ENCODE assay signal across 32 cellular contexts in the genomic region with DNA sequence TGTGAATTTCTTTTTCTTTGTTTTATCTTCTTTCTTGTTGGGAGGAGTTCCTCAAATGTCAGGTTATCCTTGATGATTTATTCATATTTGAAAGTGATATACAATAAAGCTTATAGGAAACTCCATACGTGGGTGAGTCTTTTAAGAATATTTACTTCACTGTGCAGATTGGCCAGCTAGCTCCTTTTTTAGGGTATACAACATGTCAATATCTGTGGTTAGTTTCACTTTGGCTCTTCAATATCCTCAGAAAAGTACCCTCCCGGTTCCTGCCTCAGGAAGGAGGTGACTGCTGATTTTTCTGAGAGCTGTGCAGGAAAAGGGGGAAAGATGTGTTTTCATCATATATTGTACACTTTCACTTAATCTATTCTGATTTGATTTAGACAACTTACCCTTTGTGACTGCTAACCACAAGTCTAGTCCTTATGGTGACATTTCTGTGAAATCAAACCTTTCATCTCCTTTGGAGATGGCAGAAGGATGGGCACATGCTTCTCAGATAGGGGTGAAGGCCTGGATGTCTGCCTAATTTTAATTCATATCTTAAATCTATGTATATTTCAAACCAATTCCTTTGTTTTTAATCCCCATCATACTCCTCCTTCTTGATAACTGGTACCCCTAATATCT.
"Had no signal": no experiment of that assay in that cellular context is flagged by ENCODE, and none has a peak within 500 bp of the region (broad histone marks: within the 10 kb centered on the region; RNA-seq: fewer than 3 reads in every experiment).

No MANE protein-coding gene starts in this region.

- H3K36me3 ChIP-seq: adrenal gland, esophagus muscularis mucosa had no signal

- H3K27me3 ChIP-seq: adrenal gland, body of pancreas, esophagus muscularis mucosa had no signal

- H3K4me3 ChIP-seq: adrenal gland, body of pancreas, esophagus muscularis mucosa had no signal

- H3K9me3 Mint-ChIP-seq: activated CD4-positive, alpha-beta T cell treated with anti-CD3 and anti-CD28 coated beads, Interleukin-2, amount 10 ng/mL, durations not matched to agents 24 days and 14 days; activated naive CD4-positive, alpha-beta T cell treated with anti-CD3 and anti-CD28 coated beads for 36 hours; T-helper 2 cell treated with Interferon-gamma antibody and Interleukin-4, amounts not matched to agents 5 μg/mL and 100 μg/mL, for 36 hours had no signal

- H3K4me1 Mint-ChIP-seq: activated CD4-positive, alpha-beta T cell treated with anti-CD3 and anti-CD28 coated beads for 36 hours; activated CD4-positive, alpha-beta T cell treated with anti-CD3 and anti-CD28 coated beads, Interleukin-2, amount 10 ng/mL, durations not matched to agents 24 days and 14 days; activated naive CD4-positive, alpha-beta T cell treated with anti-CD3 and anti-CD28 coated beads, Interleukin-2, amount 50 U/mL, for 24 hours; activated naive CD8-positive, alpha-beta T cell treated with anti-CD3 and anti-CD28 coated beads for 36 hours; activated naive CD8-positive, alpha-beta T cell treated with anti-CD3 and anti-CD28 coated beads, Interleukin-2, amount 50 U/mL, for 24 hours; activated T-helper 17 cell treated with anti-CD3 and anti-CD28 coated beads, Interleukin-2, amount 50 U/mL, for 72 hours had no signal

- H3K27ac ChIP-seq: adrenal gland, body of pancreas, esophagus muscularis mucosa had no signal

- H3K36me3 Mint-ChIP-seq: activated CD4-positive, alpha-beta memory T cell treated with anti-CD3 and anti-CD28 coated beads for 36 hours; activated CD8-positive, alpha-beta memory T cell treated with anti-CD3 and anti-CD28 coated beads, Interleukin-2, amount 10 ng/mL, durations not matched to agents 7 days and 5 days; activated naive CD8-positive, alpha-beta T cell treated with anti-CD3 and anti-CD28 coated beads for 36 hours had no signal

- H3K27me3 Mint-ChIP-seq: effector memory CD8-positive, alpha-beta T cell; T-helper 17 cell had no signal

- H3K9me3 ChIP-seq: body of pancreas had no signal

- DNase-seq: activated CD4-positive, alpha-beta memory T cell treated with anti-CD3 and anti-CD28 coated beads for 36 hours; activated CD4-positive, alpha-beta T cell treated with anti-CD3 and anti-CD28 coated beads for 36 hours; activated CD4-positive, alpha-beta T cell treated with anti-CD3 and anti-CD28 coated beads, Interleukin-2, amount 10 ng/mL, durations not matched to agents 24 days and 14 days; activated CD4-positive, CD25-positive, alpha-beta regulatory T cell; activated CD4-positive, CD25-positive, alpha-beta regulatory T cell treated with anti-CD3 and anti-CD28 coated beads, Interleukin-2, amount 50 U/mL, for 72 hours; activated CD8-positive, alpha-beta memory T cell treated with anti-CD3 and anti-CD28 coated beads, Interleukin-2, amount 10 ng/mL, durations not matched to agents 7 days and 5 days; activated CD8-positive, alpha-beta memory T cell treated with anti-CD3 and anti-CD28 coated beads, Interleukin-2, amount 50 U/mL, for 4 hours; activated CD8-positive, alpha-beta T cell treated with anti-CD3 and anti-CD28 coated beads, Interleukin-2, amount 10 ng/mL, durations not matched to agents 7 days and 5 days; activated effector memory CD4-positive, alpha-beta T cell treated with anti-CD3 and anti-CD28 coated beads, Interleukin-2, amount 50 U/mL, for 16 hours; activated naive CD4-positive, alpha-beta T cell treated with anti-CD3 and anti-CD28 coated beads for 36 hours; activated naive CD8-positive, alpha-beta T cell treated with anti-CD3 and anti-CD28 coated beads for 36 hours; activated naive CD8-positive, alpha-beta T cell treated with anti-CD3 and anti-CD28 coated beads, Interleukin-2, amount 50 U/mL, for 24 hours; activated T-cell treated with anti-CD3 and anti-CD28 coated beads, Interleukin-2, amount 50 U/mL, for 1 hour; activated T-cell treated with anti-CD3 and anti-CD28 coated beads, Interleukin-2, amount 50 U/mL, for 72 hours; adrenal gland; amygdala; aorta; body of pancreas; caudate nucleus; cortex of kidney; dermis blood vessel endothelial cell; effector CD4-positive, alpha-beta T cell; effector memory CD8-positive, alpha-beta T cell; erythroblast; foreskin fibroblast; head of caudate nucleus; T-helper 17 cell; T1000 had no signal

- ATAC-seq: activated CD4-positive, alpha-beta T cell treated with anti-CD3 and anti-CD28 coated beads for 36 hours; activated CD8-positive, alpha-beta memory T cell treated with anti-CD3 and anti-CD28 coated beads, Interleukin-2, amount 10 ng/mL, durations not matched to agents 7 days and 5 days; activated CD8-positive, alpha-beta T cell treated with anti-CD3 and anti-CD28 coated beads, Interleukin-2, amount 10 ng/mL, durations not matched to agents 7 days and 5 days; activated naive CD8-positive, alpha-beta T cell treated with anti-CD3 and anti-CD28 coated beads, Interleukin-2, amount 50 U/mL, for 24 hours; activated T-cell treated with anti-CD3 and anti-CD28 coated beads, Interleukin-2, amount 50 U/mL, for 72 hours; activated T-helper 17 cell treated with anti-CD3 and anti-CD28 coated beads, Interleukin-2, amount 50 U/mL, for 72 hours; body of pancreas; effector memory CD8-positive, alpha-beta T cell; T-helper 17 cell had no signal

- H3K4me3 Mint-ChIP-seq: activated CD4-positive, alpha-beta memory T cell treated with anti-CD3 and anti-CD28 coated beads for 36 hours; activated CD4-positive, alpha-beta T cell treated with anti-CD3 and anti-CD28 coated beads for 36 hours; activated CD4-positive, alpha-beta T cell treated with anti-CD3 and anti-CD28 coated beads, Interleukin-2, amount 10 ng/mL, durations not matched to agents 24 days and 14 days; activated CD8-positive, alpha-beta memory T cell treated with anti-CD3 and anti-CD28 coated beads, Interleukin-2, amount 10 ng/mL, durations not matched to agents 7 days and 5 days; activated CD8-positive, alpha-beta T cell treated with anti-CD3 and anti-CD28 coated beads, Interleukin-2, amount 10 ng/mL, durations not matched to agents 7 days and 5 days; activated naive CD4-positive, alpha-beta T cell treated with anti-CD3 and anti-CD28 coated beads for 36 hours; activated naive CD4-positive, alpha-beta T cell treated with anti-CD3 and anti-CD28 coated beads, Interleukin-2, amount 50 U/mL, for 24 hours; activated naive CD8-positive, alpha-beta T cell treated with anti-CD3 and anti-CD28 coated beads for 36 hours; activated naive CD8-positive, alpha-beta T cell treated with anti-CD3 and anti-CD28 coated beads, Interleukin-2, amount 50 U/mL, for 24 hours; activated T-cell treated with anti-CD3 and anti-CD28 coated beads, Interleukin-2, amount 50 U/mL, for 72 hours; activated T-helper 17 cell treated with anti-CD3 and anti-CD28 coated beads, Interleukin-2, amount 50 U/mL, for 72 hours; effector memory CD8-positive, alpha-beta T cell; T-helper 17 cell; T-helper 2 cell treated with Interferon-gamma antibody and Interleukin-4, amounts not matched to agents 5 μg/mL and 100 μg/mL, for 36 hours had no signal

- H3K4me1 ChIP-seq: body of pancreas, esophagus muscularis mucosa had no signal

- H3K27ac Mint-ChIP-seq: activated CD4-positive, alpha-beta memory T cell treated with anti-CD3 and anti-CD28 coated beads for 36 hours; activated CD4-positive, alpha-beta T cell treated with anti-CD3 and anti-CD28 coated beads for 36 hours; activated CD4-positive, alpha-beta T cell treated with anti-CD3 and anti-CD28 coated beads, Interleukin-2, amount 10 ng/mL, durations not matched to agents 24 days and 14 days; activated CD8-positive, alpha-beta memory T cell treated with anti-CD3 and anti-CD28 coated beads, Interleukin-2, amount 10 ng/mL, durations not matched to agents 7 days and 5 days; activated CD8-positive, alpha-beta T cell treated with anti-CD3 and anti-CD28 coated beads, Interleukin-2, amount 10 ng/mL, durations not matched to agents 7 days and 5 days; activated naive CD4-positive, alpha-beta T cell treated with anti-CD3 and anti-CD28 coated beads for 36 hours; activated naive CD4-positive, alpha-beta T cell treated with anti-CD3 and anti-CD28 coated beads, Interleukin-2, amount 50 U/mL, for 24 hours; activated naive CD8-positive, alpha-beta T cell treated with anti-CD3 and anti-CD28 coated beads for 36 hours; activated naive CD8-positive, alpha-beta T cell treated with anti-CD3 and anti-CD28 coated beads, Interleukin-2, amount 50 U/mL, for 24 hours; activated T-cell treated with anti-CD3 and anti-CD28 coated beads, Interleukin-2, amount 50 U/mL, for 72 hours; activated T-helper 17 cell treated with anti-CD3 and anti-CD28 coated beads, Interleukin-2, amount 50 U/mL, for 72 hours; effector memory CD8-positive, alpha-beta T cell; T-helper 17 cell; T-helper 2 cell treated with Interferon-gamma antibody and Interleukin-4, amounts not matched to agents 5 μg/mL and 100 μg/mL, for 36 hours had no signal
